In genomic region chr1:109620890-109621289, GRCh38 we compare ENCODE assay signal across 8 cellular contexts. TPM values are rescaled to one million over a fixed set of nuclear protein-coding genes. Genes with fewer than 3 reads are reported as not detected.
DNase-seq lines count a peak whose midpoint lies in the region; TF ChIP-seq lines count a peak whose summit lies in the region.

No MANE protein-coding gene starts in this region.

- peak; percentile 97 for DNase-seq in ELR (ENCODE audit: low read depth)
- peak; percentile 81 to 97 for DNase-seq in HAP-1 (ENCODE audit: low spot score in 2 of 2)
- peak; percentile 97 for DNase-seq in M059J (ENCODE audit: low read depth)
- peak; percentile 99 for DNase-seq in activated effector memory CD4-positive, alpha-beta T cell treated with anti-CD3 and anti-CD28 coated beads, Interleukin-2, amount 50 U/mL, for 16 hours
- peak; percentile 89 for DNase-seq in fibroblast of the conjunctiva (ENCODE audit: low read depth)

- no peaks in the 10 kb centered on the region for H3K9me3 Mint-ChIP-seq in stimulated activated naive CD8-positive, alpha-beta T cell treated with anti-CD3 and anti-CD28 coated beads, Interleukin-15, Interleukin-2, amounts not matched to agents 100 ng/mL and 50 ng/mL, for 24 hours

- peak overlapping the region; percentile 98 for H3K27ac Mint-ChIP-seq in stimulated activated naive CD8-positive, alpha-beta T cell treated with anti-CD3 and anti-CD28 coated beads, Interleukin-15, Interleukin-2, amounts not matched to agents 100 ng/mL and 50 ng/mL, for 24 hours

- TF ChIP-seq CTCF in neural cell (IDR thresholded peaks at IDR 0.05; ENCODE audit: poor library complexity, severe bottlenecking): peak; percentile 23

- H3K79me2 ChIP-seq in neural cell (replicated peaks; ENCODE audit: insufficient read depth, low read length): peaks cover 38% of the 10 kb centered on the region

- peaks cover 4% of the 10 kb centered on the region for H3K36me3 Mint-ChIP-seq in stimulated activated naive CD8-positive, alpha-beta T cell treated with anti-CD3 and anti-CD28 coated beads, Interleukin-15, Interleukin-2, amounts not matched to agents 100 ng/mL and 50 ng/mL, for 24 hours (ENCODE audit: low read depth)

- peak overlapping the region; percentile 86 for H3K9ac ChIP-seq in neural cell (ENCODE audit: low read length)

- H3K4me1 Mint-ChIP-seq in stimulated activated naive CD8-positive, alpha-beta T cell treated with anti-CD3 and anti-CD28 coated beads, Interleukin-15, Interleukin-2, amounts not matched to agents 100 ng/mL and 50 ng/mL, for 24 hours (ENCODE audit: low read depth): peaks cover 65% of the 10 kb centered on the region

- in situ Hi-C loops in HAP-1 (cut with MboI; ENCODE audit: low sequenced_read_pairs): no loop called here

- no peaks in the 10 kb centered on the region for H3K9me2 ChIP-seq in neural cell (ENCODE audit: insufficient read depth, low read length)

- peak; percentile 58 for TF ChIP-seq POLR2A in Raji (IDR thresholded peaks at IDR 0.05; ENCODE audit: insufficient read depth, low read depth, low read length)

- peaks cover 10% of the 10 kb centered on the region for H3K4me1 ChIP-seq in HAP-1

- H2AFZ ChIP-seq in neural cell (ENCODE audit: low read depth, low read length): peak overlapping the region; percentile 75

- H3K9me3 ChIP-seq in HAP-1: no peaks in the 10 kb centered on the region
- no peaks in the 10 kb centered on the region for H3K9me3 ChIP-seq in neural cell (ENCODE audit: low read length)

- H3K4me3 Mint-ChIP-seq in stimulated activated naive CD8-positive, alpha-beta T cell treated with anti-CD3 and anti-CD28 coated beads, Interleukin-15, Interleukin-2, amounts not matched to agents 100 ng/mL and 50 ng/mL, for 24 hours: peak overlapping the region; percentile 99

- peak overlapping the region; percentile 94 for H3K27ac ChIP-seq in neural cell (ENCODE audit: low read length)

- H3K27me3 ChIP-seq in HAP-1 (ENCODE audit: low read depth): no peaks in the 10 kb centered on the region
- H3K27me3 ChIP-seq in neural cell (ENCODE audit: insufficient read depth, low read depth, low read length): no peaks in the 10 kb centered on the region

- no peaks in the 10 kb centered on the region for H3K27me3 Mint-ChIP-seq in stimulated activated naive CD8-positive, alpha-beta T cell treated with anti-CD3 and anti-CD28 coated beads, Interleukin-15, Interleukin-2, amounts not matched to agents 100 ng/mL and 50 ng/mL, for 24 hours

- no peaks in the 10 kb centered on the region for H3F3A ChIP-seq in neural cell (ENCODE audit: insufficient read depth, low read length, poor library complexity, severe bottlenecking)

- H3K36me3 ChIP-seq in HAP-1 (replicated peaks) (no peaks in the 10 kb centered on the region; the same call in 1 of the 2 replicates), neural cell (ENCODE audit: insufficient read depth, low read length) (no peaks in the 10 kb centered on the region)

- TF ChIP-seq EP300 in neural cell (conservative IDR thresholded peaks at IDR 0.05; ENCODE audit: poor library complexity, severe bottlenecking): peak; percentile 43

- peak overlapping the region; percentile 58 for H3K4me3 ChIP-seq in HAP-1
- peak overlapping the region; percentile 66 for H3K4me3 ChIP-seq in neural cell (ENCODE audit: low read length)

- no peaks in the 10 kb centered on the region for H4K20me1 ChIP-seq in neural cell (ENCODE audit: insufficient read depth)

- TF ChIP-seq RAD21 in neural cell (conservative IDR thresholded peaks at IDR 0.05): peak; percentile 45

- H3K4me2 ChIP-seq in neural cell (ENCODE audit: low read length): peak overlapping the region; percentile 97

TF ChIP-seq in neural cell, 6 proteins besides CTCF, POLR2A, EP300 and RAD21:
- TF ChIP-seq EZH2 (IDR thresholded peaks at IDR 0.05; ENCODE audit: borderline replicate concordance, insufficient read depth, low read length, poor library complexity, severe bottlenecking) (no peak), SMC3 (conservative IDR thresholded peaks at IDR 0.05; ENCODE audit: poor library complexity) (peak; percentile 27), POLR2AphosphoS5 (IDR thresholded peaks at IDR 0.05) (peak; percentile 79), MXI1 (conservative IDR thresholded peaks at IDR 0.05; ENCODE audit: poor library complexity, severe bottlenecking) (peak; percentile 64), REST (IDR thresholded peaks at IDR 0.05; ENCODE audit: borderline replicate concordance) (no peak), TAF1 (IDR thresholded peaks at IDR 0.05; ENCODE audit: low read depth) (no peak)
TF ChIP-seq in neural cell: peak in this region for 3.

RNA-seq across cellular contexts. Expression of gene AMPD2, which starts 1.3 kb away (rescaled TPM):
- total RNA-seq in M059J (2014; rRNA removed; shearing (Covaris generic)): 86.0 and 106 TPM in 2 replicates
- polyA plus RNA-seq in neural cell: 104 and 111 TPM in 2 replicates
- 88.4 and 108 TPM in 2 replicates for polyA minus RNA-seq in neural cell

RNA-seq across cellular contexts. Expression of gene GNAT2, which starts 1.5 kb away (rescaled TPM):
- 0.12 TPM in 1 of 2 replicates, not detected in the other for total RNA-seq in M059J (2014; rRNA removed; shearing (Covaris generic))
- 1.5 TPM in 1 of 2 replicates, not detected in the other for polyA plus RNA-seq in neural cell
- polyA minus RNA-seq in neural cell: not detected in 2 replicates

RNA-seq across cellular contexts. Expression of gene GSTM4, which starts 35.0 kb away (rescaled TPM):
- total RNA-seq in M059J (2014; rRNA removed; shearing (Covaris generic)): 23.8 and 37.4 TPM in 2 replicates
- 0.06 and 0.71 TPM in 2 replicates for polyA plus RNA-seq in neural cell
- 0.35 and 0.97 TPM in 2 replicates for polyA minus RNA-seq in neural cell

RNA-seq across cellular contexts. Expression of gene GSTM2, which starts 47.0 kb away (rescaled TPM):
- total RNA-seq in M059J (2014; rRNA removed; shearing (Covaris generic)): 10.7 and 17.4 TPM in 2 replicates
- polyA plus RNA-seq in neural cell: 6.8 and 10.2 TPM in 2 replicates
- polyA minus RNA-seq in neural cell: 4.5 and 6.1 TPM in 2 replicates

Comparison
In these comparisons a context has a peak if more than half of its experiments do, and no peak if none do; other contexts are left out.
1. Peak in every context shown above with its lines: DNase-seq, H3K4me3 ChIP-seq and H3K27ac ChIP-seq.